Comparison of ENCODE assay signal across 11 cellular contexts in genomic region chr16:69073181-69073669, GRCh38. TPM values are rescaled to one million over a fixed set of nuclear protein-coding genes. Genes with fewer than 3 reads are reported as not detected.
DNase-seq lines count a peak whose midpoint lies in the region; ATAC-seq and TF ChIP-seq lines count a peak whose summit lies in the region.
"Had no signal": no experiment of that assay in that cellular context is flagged by ENCODE, and none has a peak within 500 bp of the region (broad histone marks: within the 10 kb centered on the region; RNA-seq: fewer than 3 reads in every experiment).

No MANE protein-coding gene starts in this region.

- H3K27ac ChIP-seq in foreskin keratinocyte (peak overlapping the region; percentile 74), smooth muscle cell (ENCODE audit: low read depth) (peak overlapping the region; percentile 80)

- ATAC-seq in SK-N-SH treated with all-trans-retinoic acid at 6 μM for 48 hours (peak; percentile 82), foreskin keratinocyte (peak; percentile 95), HG03342 (IDR thresholded peaks at IDR 0.05; ENCODE audit: unreplicated experiment) (no peak)

- no peaks in the 10 kb centered on the region for H4K20me1 ChIP-seq in smooth muscle cell (ENCODE audit: low read depth)

- peaks cover 3% of the 10 kb centered on the region for H3F3A ChIP-seq in smooth muscle cell (ENCODE audit: low read depth)

- H3K4me3 ChIP-seq in smooth muscle cell = no peak overlapping the region

- no peak overlapping the region for H2AFZ ChIP-seq in smooth muscle cell (ENCODE audit: low read depth)

- peak overlapping the region; percentile 59 for H3K4me2 ChIP-seq in smooth muscle cell

- H3K9ac ChIP-seq in smooth muscle cell (ENCODE audit: low read depth) = no peak overlapping the region

- H3K27me3 ChIP-seq in foreskin keratinocyte (no peaks in the 10 kb centered on the region), smooth muscle cell (ENCODE audit: low read depth) (no peaks in the 10 kb centered on the region)

- DNase-seq in HCEC 1CT (peak; percentile 89), foreskin keratinocyte (peak; percentile 97 to 99), smooth muscle cell (lab: John Stamatoyannopoulos, UW; ENCODE audit: unreplicated experiment) (no peak), MV-4-11 (lab: John Stamatoyannopoulos, UW) (no peak), CD1c-positive myeloid dendritic cell (ENCODE audit: extremely low spot score) (no peak), NCI-H2196 (lab: John Stamatoyannopoulos, UW; ENCODE audit: unreplicated experiment) (no peak)
- DNase-seq: activated T-cell treated with anti-CD3 and anti-CD28 coated beads for 4 hours, H7, SHP77 treated with DMSO at 0.1 percent for 48 hours had no signal

- no peaks in the 10 kb centered on the region for H3K36me3 ChIP-seq in smooth muscle cell (ENCODE audit: low read depth)

- WGBS in smooth muscle cell (ENCODE audit: low lambda C conversion rate) = 21% methylated on average over 8 of the region's 8 CpGs

- H3K79me2 ChIP-seq in smooth muscle cell (ENCODE audit: low read depth) = no peaks in the 10 kb centered on the region

- TF ChIP-seq CTCF in foreskin keratinocyte (conservative IDR thresholded peaks at IDR 0.05) (peak; percentile 27), smooth muscle cell (IDR thresholded peaks at IDR 0.05; ENCODE audit: borderline replicate concordance, insufficient read depth, poor library complexity, severe bottlenecking) (no peak)

- no peaks in the 10 kb centered on the region for H3K9me3 ChIP-seq in smooth muscle cell (replicated peaks; ENCODE audit: low read depth)

- H3K4me1 ChIP-seq in foreskin keratinocyte = peaks cover 36% of the 10 kb centered on the region
- H3K4me1 ChIP-seq in smooth muscle cell (ENCODE audit: low read depth) = peaks cover 12% of the 10 kb centered on the region

TF ChIP-seq in SK-N-SH treated with all-trans-retinoic acid at 6 μM for 48 hours, 23 proteins besides CTCF, POLR2A, EP300 and RAD21:
- TF ChIP-seq ZNF70 (CRISPR knock-in tag; IDR thresholded peaks at IDR 0.05) (no peak), ZFP3 (CRISPR knock-in tag; IDR thresholded peaks at IDR 0.05) (0 out of 2 replicates have a peak, but pooled peaks have one; percentile 31), ESRRG (CRISPR knock-in tag; IDR thresholded peaks at IDR 0.05) (no peak)

RNA-seq across cellular contexts. Expression of gene HAS3, which starts 32.2 kb away (rescaled TPM):
- 9.1 and 15.1 TPM in 2 replicates for total RNA-seq in foreskin keratinocyte
- polyA plus RNA-seq in foreskin keratinocyte = 4.8 and 9.0 TPM in 2 replicates
- 1.2 and 2.7 TPM in 2 replicates for total RNA-seq in smooth muscle cell
- polyA plus RNA-seq in smooth muscle cell = 0.39 and 1.1 TPM in 2 replicates

RNA-seq across cellular contexts. Expression of gene CHTF8, which starts 59.2 kb away (rescaled TPM):
- 112 and 113 TPM in 2 replicates for total RNA-seq in foreskin keratinocyte
- polyA plus RNA-seq in foreskin keratinocyte = 145 and 156 TPM in 2 replicates
- total RNA-seq in smooth muscle cell = 74.2 and 77.7 TPM in 2 replicates
- polyA plus RNA-seq in smooth muscle cell = 70.8 and 83.8 TPM in 2 replicates

RNA-seq across cellular contexts. Expression of gene UTP4, which starts 59.2 kb away (rescaled TPM):
- total RNA-seq in foreskin keratinocyte (50.6 and 55.4 TPM in 2 replicates), smooth muscle cell (13.8 and 20.4 TPM in 2 replicates)
- polyA plus RNA-seq in foreskin keratinocyte (49.5 and 63.3 TPM in 2 replicates), smooth muscle cell (29.0 and 32.8 TPM in 2 replicates)

Comparison
In these comparisons a context has a peak if more than half of its experiments do, and no peak if none do; other contexts are left out.
1. DNase-seq: peak in HCEC 1CT (single experiment) and foreskin keratinocyte (2 of 2); none in smooth muscle cell (single experiment), MV-4-11 (single experiment), CD1c-positive myeloid dendritic cell (single experiment) and NCI-H2196 (single experiment).